Comparison of ENCODE assay signal across 8 cellular contexts in the genomic region with DNA sequence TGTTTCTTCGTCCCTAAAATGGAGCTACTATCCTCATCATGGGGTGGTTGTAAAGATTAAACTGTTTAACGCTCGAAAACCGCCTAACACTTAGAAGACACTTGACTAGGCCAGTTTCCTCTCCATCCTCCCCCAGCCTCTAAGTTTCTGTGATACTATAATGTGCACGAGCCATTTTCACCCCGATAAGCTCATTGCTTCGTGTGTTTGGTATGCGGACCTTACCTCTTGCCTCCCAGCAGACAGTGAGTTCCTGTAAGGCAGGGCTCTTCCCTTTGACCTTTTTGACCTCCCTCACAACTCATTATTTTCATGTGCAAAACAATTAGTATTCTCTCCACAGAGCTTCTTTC. TPM values are rescaled to one million over a fixed set of nuclear protein-coding genes. Genes with fewer than 3 reads are reported as not detected.
A peak's percentile ranks its signal among the peaks of the same experiment; 100 is the strongest.
DNase-seq lines count a peak whose midpoint lies in the region; ATAC-seq, FAIRE-seq and TF ChIP-seq lines count a peak whose summit lies in the region.

No MANE protein-coding gene starts in this region.

- H3K4me1 Mint-ChIP-seq in WTC11 = peaks cover 31% of the 10 kb centered on the region
- peaks cover 39% of the 10 kb centered on the region for H3K4me1 Mint-ChIP-seq in stimulated activated effector memory CD8-positive, alpha-beta T cell treated with anti-CD3 and anti-CD28 coated beads, Interleukin-12 subunit alpha, Interleukin-12 subunit beta, amount 100 ng/mL, for 72 hours

- no peaks in the 10 kb centered on the region for H3K9me3 Mint-ChIP-seq in WTC11
- no peaks in the 10 kb centered on the region for H3K9me3 Mint-ChIP-seq in stimulated activated effector memory CD8-positive, alpha-beta T cell treated with anti-CD3 and anti-CD28 coated beads, Interleukin-12 subunit alpha, Interleukin-12 subunit beta, amount 100 ng/mL, for 72 hours

- ATAC-seq in WTC11 (peak; percentile 7), GM19351 (IDR thresholded peaks at IDR 0.05; ENCODE audit: unreplicated experiment) (no peak), GM19035 (IDR thresholded peaks at IDR 0.05; ENCODE audit: unreplicated experiment) (no peak)
- ATAC-seq in stimulated activated effector memory CD8-positive, alpha-beta T cell treated with anti-CD3 and anti-CD28 coated beads, Interleukin-12 subunit alpha, Interleukin-12 subunit beta, amount 100 ng/mL, for 72 hours = peak; percentile 5

- H3K4me1 ChIP-seq in iPS DF 6.9 (ENCODE audit: control insufficient read depth, insufficient read depth, low read length) = peaks cover 2% of the 10 kb centered on the region; the same call in 1 of the 2 replicates

- no peaks in the 10 kb centered on the region for H3K36me3 ChIP-seq in BJ (ENCODE audit: control insufficient read depth, insufficient read depth, low read length)
- H3K36me3 ChIP-seq in iPS DF 6.9 (ENCODE audit: control insufficient read depth, insufficient read depth, low read length) = no peaks in the 10 kb centered on the region

- H3K4me3 ChIP-seq in BJ (ENCODE audit: low read depth, low read length) (peak overlapping the region; percentile 59), iPS DF 6.9 (ENCODE audit: low read length) (peak overlapping the region; percentile 83; the same call in 1 of the 2 replicates)

- H3K9me3 ChIP-seq in iPS DF 6.9 (ENCODE audit: control insufficient read depth, insufficient read depth, low read length) = no peaks in the 10 kb centered on the region

- TF ChIP-seq POLR2A in H54 (IDR thresholded peaks at IDR 0.05; ENCODE audit: low read depth, low read length) = no peak

- peak; percentile 75 for FAIRE-seq in H54 (lab: Jason Lieb, UNC)

- H3K27me3 Mint-ChIP-seq in WTC11 (ENCODE audit: low read depth) = peaks cover 10% of the 10 kb centered on the region

- H3K27ac ChIP-seq in iPS DF 6.9 (ENCODE audit: low read length) = no peak overlapping the region

- no peaks in the 10 kb centered on the region for H3K27me3 ChIP-seq in BJ (ENCODE audit: control insufficient read depth, insufficient read depth, low read length)
- H3K27me3 ChIP-seq in iPS DF 6.9 (ENCODE audit: control insufficient read depth, insufficient read depth, low read length) = peaks cover 3% of the 10 kb centered on the region; the same call in 1 of the 2 replicates

- CTCF ChIA-PET in BJ (lab: Yijun Ruan, JAX) = interaction anchor here (1.0 kb wide), 1 partner anchor 10 kb away, joined by 4 read pairs; no protein-coding TSS in a partner anchor
- CTCF ChIA-PET in WTC11 (lab: Charles Lee) = interaction anchor here (1.0 to 1.7 kb wide), 5 partner anchors 10 to 227 kb away, joined by 3 to 8 read pairs (median 4); no protein-coding TSS in a partner anchor

- DNase-seq in BJ (ENCODE audit: low read depth) (no peak), H54 (ENCODE audit: insufficient read length, low spot score) (no peak), WTC11 (ENCODE audit: low spot score) (no peak), iPS DF 6.9 (ENCODE audit: low read depth, low spot score) (no peak), GM10266 (ENCODE audit: extremely low spot score) (no peak)
- no peak for DNase-seq in stimulated activated effector memory CD8-positive, alpha-beta T cell treated with anti-CD3 and anti-CD28 coated beads, Interleukin-12 subunit alpha, Interleukin-12 subunit beta, amount 100 ng/mL, for 72 hours (ENCODE audit: low spot score in 2 of 2)

- H3K36me3 Mint-ChIP-seq in WTC11 = no peaks in the 10 kb centered on the region
- no peaks in the 10 kb centered on the region for H3K36me3 Mint-ChIP-seq in stimulated activated effector memory CD8-positive, alpha-beta T cell treated with anti-CD3 and anti-CD28 coated beads, Interleukin-12 subunit alpha, Interleukin-12 subunit beta, amount 100 ng/mL, for 72 hours

- TF ChIP-seq CTCF in BJ (IDR thresholded peaks at IDR 0.05; ENCODE audit: insufficient read depth, low read depth, low read length) (no peak), WTC11 (IDR thresholded peaks at IDR 0.05) (no peak), GM10266 (IDR thresholded peaks at IDR 0.05; ENCODE audit: control insufficient read depth, insufficient read depth, low read depth, missing control alignments) (no peak)

- no CpG with 5 or more reads among the region's 8 CpGs for WGBS in iPS DF 6.9 (ENCODE audit: insufficient coverage, insufficient read length)

- H3K4me3 Mint-ChIP-seq in WTC11 = peak overlapping the region; percentile 65
- H3K4me3 Mint-ChIP-seq in stimulated activated effector memory CD8-positive, alpha-beta T cell treated with anti-CD3 and anti-CD28 coated beads, Interleukin-12 subunit alpha, Interleukin-12 subunit beta, amount 100 ng/mL, for 72 hours = peak overlapping the region; percentile 80

- POLR2A ChIA-PET in BJ (lab: Charles Lee) = interaction anchor here (0.6 kb wide), 1 partner anchor 203 kb away, joined by 5 read pairs; no protein-coding TSS in a partner anchor
- POLR2A ChIA-PET in WTC11 (lab: Charles Lee) = interaction anchor here (0.7 to 1.1 kb wide), 2 partner anchors 52 to 1664 kb away, joined by 3 to 6 read pairs; no protein-coding TSS in a partner anchor

- H3K27ac Mint-ChIP-seq in WTC11 = peak overlapping the region; percentile 67
- H3K27ac Mint-ChIP-seq in stimulated activated effector memory CD8-positive, alpha-beta T cell treated with anti-CD3 and anti-CD28 coated beads, Interleukin-12 subunit alpha, Interleukin-12 subunit beta, amount 100 ng/mL, for 72 hours = peak overlapping the region; percentile 12

TF ChIP-seq in WTC11, 78 proteins besides CTCF, POLR2A, EP300 and RAD21:
- TF ChIP-seq, protein P1, sequence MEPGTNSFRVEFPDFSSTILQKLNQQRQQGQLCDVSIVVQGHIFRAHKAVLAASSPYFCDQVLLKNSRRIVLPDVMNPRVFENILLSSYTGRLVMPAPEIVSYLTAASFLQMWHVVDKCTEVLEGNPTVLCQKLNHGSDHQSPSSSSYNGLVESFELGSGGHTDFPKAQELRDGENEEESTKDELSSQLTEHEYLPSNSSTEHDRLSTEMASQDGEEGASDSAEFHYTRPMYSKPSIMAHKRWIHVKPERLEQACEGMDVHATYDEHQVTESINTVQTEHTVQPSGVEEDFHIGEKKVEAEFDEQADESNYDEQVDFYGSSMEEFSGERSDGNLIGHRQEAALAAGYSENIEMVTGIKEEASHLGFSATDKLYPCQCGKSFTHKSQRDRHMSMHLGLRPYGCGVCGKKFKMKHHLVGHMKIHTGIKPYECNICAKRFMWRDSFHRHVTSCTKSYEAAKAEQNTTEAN (CRISPR knock-in tag; IDR thresholded peaks at IDR 0.05) = no peak
- peak; percentile 0; the same call in 1 of the 2 replicates for TF ChIP-seq GABPB1 (CRISPR knock-in tag; IDR thresholded peaks at IDR 0.05)

RNA-seq across cellular contexts. Expression of gene GXYLT1, which starts 0.5 kb away (rescaled TPM):
- polyA plus RNA-seq in BJ (2011; rRNA removed) = 3.8 and 8.5 TPM in 2 replicates
- 2.2 and 2.6 TPM in 2 replicates for polyA minus RNA-seq in BJ (2011; rRNA and poly(A)+ RNA removed)
- total RNA-seq in WTC11 (2021) = 11.1 to 12.6 TPM (median 11.5 TPM) in 3 replicates

Comparison
In these comparisons a context has a peak if more than half of its experiments do, and no peak if none do; other contexts are left out.
1. ATAC-seq: peak in WTC11 (single experiment) and stimulated activated effector memory CD8-positive, alpha-beta T cell treated with anti-CD3 and anti-CD28 coated beads, Interleukin-12 subunit alpha, Interleukin-12 subunit beta, amount 100 ng/mL, for 72 hours (single experiment); none in GM19351 (single experiment) and GM19035 (single experiment).